12 cellular contexts compared by ENCODE assay signal in the genomic region with DNA sequence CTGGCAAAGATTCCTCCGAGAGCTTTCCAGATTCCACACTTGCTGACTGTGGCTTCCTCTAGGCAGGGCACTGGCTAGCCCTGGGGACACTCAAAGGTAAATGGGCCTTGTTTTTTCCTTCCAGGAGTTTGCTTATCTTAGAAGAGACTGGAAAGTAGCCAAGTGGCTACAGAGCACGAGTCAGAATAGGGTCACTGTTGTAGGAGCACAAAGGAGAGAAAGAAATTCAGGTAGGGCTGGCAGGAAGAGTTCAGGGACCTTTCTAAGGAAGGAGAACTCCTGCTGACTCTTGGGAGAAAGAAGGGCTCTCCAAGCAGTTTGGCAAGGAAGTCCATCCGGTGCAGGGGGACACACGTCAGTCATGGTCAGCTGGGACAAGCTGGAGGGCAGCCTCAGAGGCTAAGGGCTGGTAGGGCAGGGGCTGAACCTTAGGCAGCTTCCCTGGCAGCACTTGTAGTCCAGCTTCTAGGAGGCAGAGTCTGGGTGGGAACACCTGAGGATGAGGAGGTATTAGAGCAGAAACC. TPM values are rescaled to one million over a fixed set of nuclear protein-coding genes. Genes with fewer than 3 reads are reported as not detected.
A peak's percentile ranks its signal among the peaks of the same experiment; 100 is the strongest.
DNase-seq lines count a peak whose midpoint lies in the region; ATAC-seq, FAIRE-seq and TF ChIP-seq lines count a peak whose summit lies in the region.
"Had no signal": no experiment of that assay in that cellular context is flagged by ENCODE, and none has a peak within 500 bp of the region (broad histone marks: within the 10 kb centered on the region; RNA-seq: fewer than 3 reads in every experiment).

No MANE protein-coding gene starts in this region.

- FAIRE-seq in RCC 7860 (lab: Jason Lieb, UNC) = no peak

- H3K27ac Mint-ChIP-seq in progenitor cell of endocrine pancreas (peak overlapping the region; percentile 30), glutamatergic neuron (ENCODE audit: unreplicated experiment) (no peak overlapping the region)

- TF ChIP-seq CTCF in progenitor cell of endocrine pancreas (IDR thresholded peaks at IDR 0.05; ENCODE audit: unreplicated experiment) = no peak
- no peak for TF ChIP-seq CTCF in glutamatergic neuron (IDR thresholded peaks at IDR 0.05; ENCODE audit: partially characterized antibody, unreplicated experiment)

- peak overlapping the region; percentile 46 for H3K27ac ChIP-seq in epithelial cell of prostate

- H3K4me3 Mint-ChIP-seq in progenitor cell of endocrine pancreas (ENCODE audit: low read depth) (no peak overlapping the region), glutamatergic neuron (ENCODE audit: unreplicated experiment) (no peak overlapping the region)
- H3K4me3 Mint-ChIP-seq: stimulated activated naive CD8-positive, alpha-beta T cell treated with anti-CD3 and anti-CD28 coated beads, Interleukin-15, amount 100 ng/mL, for 72 hours had no signal

- H3K9me3 Mint-ChIP-seq in progenitor cell of endocrine pancreas (ENCODE audit: low read depth) (no peaks in the 10 kb centered on the region), glutamatergic neuron (ENCODE audit: unreplicated experiment) (peaks cover 2% of the 10 kb centered on the region)
- H3K9me3 Mint-ChIP-seq: stimulated activated naive CD8-positive, alpha-beta T cell treated with anti-CD3 and anti-CD28 coated beads, Interleukin-15, amount 100 ng/mL, for 72 hours had no signal

- H3K27me3 Mint-ChIP-seq in progenitor cell of endocrine pancreas = no peaks in the 10 kb centered on the region
- peaks cover 2% of the 10 kb centered on the region for H3K27me3 Mint-ChIP-seq in glutamatergic neuron (ENCODE audit: unreplicated experiment)
- H3K27me3 Mint-ChIP-seq: stimulated activated naive CD8-positive, alpha-beta T cell treated with anti-CD3 and anti-CD28 coated beads, Interleukin-15, amount 100 ng/mL, for 72 hours had no signal

- H3K4me1 Mint-ChIP-seq in progenitor cell of endocrine pancreas (ENCODE audit: low read depth) (peaks cover 7% of the 10 kb centered on the region), glutamatergic neuron (ENCODE audit: low read depth, unreplicated experiment) (no peaks in the 10 kb centered on the region)

- peak; percentile 85 for DNase-seq in DMS79 treated with DMSO at 0.1 percent for 48 hours (lab: John Stamatoyannopoulos, UW)
- DNase-seq in RCC 7860 (ENCODE audit: low spot score) = peak; percentile 41
- DNase-seq in epithelial cell of prostate (ENCODE audit: low read depth, low spot score) = no peak
- no peak for DNase-seq in progenitor cell of endocrine pancreas (ENCODE audit: low spot score, unreplicated experiment)
- no peak for DNase-seq in glutamatergic neuron
- no peak for DNase-seq in amygdala (lab: John Stamatoyannopoulos, UW)
- DNase-seq: activated CD4-positive, alpha-beta T cell treated with anti-CD3 and anti-CD28 coated beads, Interleukin-2, amount 50 U/mL, for 1 hour; effector CD4-positive, alpha-beta T cell; NCI-H82; stimulated activated CD4-positive, alpha-beta T cell treated with anti-CD3 and anti-CD28 coated beads, Interleukin-4, amount 100 ng/mL, for 4 hours; stimulated activated naive CD8-positive, alpha-beta T cell treated with anti-CD3 and anti-CD28 coated beads, Interleukin-15, amount 100 ng/mL, for 72 hours had no signal

- H3K36me3 Mint-ChIP-seq in progenitor cell of endocrine pancreas (ENCODE audit: insufficient read depth) = no peaks in the 10 kb centered on the region
- no peaks in the 10 kb centered on the region for H3K36me3 Mint-ChIP-seq in glutamatergic neuron (ENCODE audit: unreplicated experiment)

- no peak for ATAC-seq in HG03108 (IDR thresholded peaks at IDR 0.05; ENCODE audit: unreplicated experiment)
- ATAC-seq: stimulated activated naive CD8-positive, alpha-beta T cell treated with anti-CD3 and anti-CD28 coated beads, Interleukin-15, amount 100 ng/mL, for 72 hours had no signal

RNA-seq across cellular contexts. Expression of a gene that starts 39.5 kb away (rescaled TPM):
- total RNA-seq in progenitor cell of endocrine pancreas (45.0 and 53.6 TPM in 2 replicates), glutamatergic neuron (ENCODE audit: unreplicated experiment) (38.5 TPM)

RNA-seq across cellular contexts. Expression of a gene that starts 47.9 kb away (rescaled TPM):
- total RNA-seq in progenitor cell of endocrine pancreas (98.4 and 102 TPM in 2 replicates), glutamatergic neuron (ENCODE audit: unreplicated experiment) (163 TPM)

RNA-seq across cellular contexts. Expression of a gene that starts 58.3 kb away (rescaled TPM):
- total RNA-seq in progenitor cell of endocrine pancreas (86.3 and 91.7 TPM in 2 replicates), glutamatergic neuron (ENCODE audit: unreplicated experiment) (47.8 TPM)

Comparison
In these comparisons a context has a peak if more than half of its experiments do, and no peak if none do; other contexts are left out.
1. DNase-seq: peak in DMS79 treated with DMSO at 0.1 percent for 48 hours (single experiment) and RCC 7860 (single experiment); none in epithelial cell of prostate (single experiment), progenitor cell of endocrine pancreas (single experiment), glutamatergic neuron (single experiment) and amygdala (0 of 56).